ENCODE assay signal across 1 cellular context in the genomic region with DNA sequence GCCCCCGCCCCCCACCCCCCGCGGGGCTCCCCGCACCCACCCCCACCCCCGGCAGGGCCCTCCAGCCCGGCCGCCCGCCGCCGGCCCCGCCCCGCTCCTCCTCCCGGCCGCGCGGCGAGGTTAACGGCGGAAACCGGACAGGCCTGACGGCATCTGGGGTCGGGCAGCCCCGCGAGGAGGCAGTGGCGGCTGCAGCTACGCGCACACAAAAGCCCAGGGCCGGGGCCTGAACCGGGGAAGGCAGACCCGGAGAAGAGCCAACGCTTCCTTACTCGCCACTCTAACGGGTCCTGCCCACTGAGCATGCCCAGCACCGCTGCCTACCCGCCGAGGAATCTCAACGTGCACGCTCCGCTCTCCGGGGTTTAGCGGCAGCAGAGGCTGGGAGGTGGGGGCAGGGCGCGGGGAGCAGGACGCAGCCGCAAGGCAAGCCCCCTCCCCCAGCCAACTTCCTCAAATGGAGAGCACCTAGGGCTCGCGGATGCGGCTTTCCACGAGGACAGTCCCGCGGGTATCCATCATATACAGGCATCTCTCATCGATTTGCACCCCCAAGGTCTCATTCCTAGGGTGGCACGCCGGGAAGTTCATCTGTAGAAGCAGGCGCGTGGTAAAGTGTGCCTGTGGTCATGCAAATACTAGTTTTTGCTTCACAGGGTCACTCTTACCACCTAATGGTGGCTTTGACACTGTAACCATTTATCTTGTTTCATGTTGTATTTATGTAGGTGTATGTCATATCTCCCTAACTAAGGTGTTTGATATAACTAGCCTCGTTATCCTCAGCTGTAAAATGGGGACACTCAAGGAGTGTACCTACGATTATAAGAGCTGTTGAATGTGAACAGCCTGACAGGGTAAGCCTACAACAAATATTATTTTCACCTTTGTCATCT.
TF ChIP-seq lines count a peak whose summit lies in the region.

A gene (minus strand): TSS at position 339 of the 896 bp plus-strand sequence. CDS start 761 bp downstream, outside the sequence.

TF ChIP-seq in H1, 55 proteins besides CTCF, POLR2A, EP300 and RAD21:
- TF ChIP-seq JUND (IDR thresholded peaks at IDR 0.05; ENCODE audit: low read length) (0 out of 2 replicates have a peak, but pooled peaks have one; percentile 17), SP1 (IDR thresholded peaks at IDR 0.05; ENCODE audit: low read depth, low read length) (peak; percentile 94), CEBPB (IDR thresholded peaks at IDR 0.05; ENCODE audit: low read depth, low read length) (no peak), EGR1 (IDR thresholded peaks at IDR 0.05; ENCODE audit: borderline replicate concordance, low read depth, low read length) (peak; percentile 69; the same call in 1 of the 2 replicates), CHD2 (IDR thresholded peaks at IDR 0.05; ENCODE audit: low read length) (peak; percentile 78; the same call in 1 of the 2 replicates), BACH1 (IDR thresholded peaks at IDR 0.05; ENCODE audit: low read length) (0 out of 2 replicates have a peak, but pooled peaks have one; percentile 45), KDM1A (IDR thresholded peaks at IDR 0.05; ENCODE audit: borderline replicate concordance, low read length) (no peak), RBBP5 (IDR thresholded peaks at IDR 0.05; ENCODE audit: borderline replicate concordance, low read depth, low read length) (peak; percentile 89), BCL11A (IDR thresholded peaks at IDR 0.05; ENCODE audit: low read depth in 2 of 2, low read length in 2 of 2) (no peak), TAF7 (optimal IDR thresholded peaks at IDR 0.05; ENCODE audit: borderline replicate concordance, low read depth, low read length) (peak; percentile 49), EZH2 (IDR thresholded peaks at IDR 0.05; ENCODE audit: low read depth, low read length, severe bottlenecking) (no peak), SP4 (IDR thresholded peaks at IDR 0.05; ENCODE audit: low read length) (peak; percentile 89; the same call in 1 of the 2 replicates), SIN3A (conservative IDR thresholded peaks at IDR 0.05 in 1 of 2, IDR thresholded peaks at IDR 0.05 in 1 of 2; ENCODE audit: low read depth in 1 of 2, low read length in 2 of 2) (peak; percentile 51 to 83; a peak in 1 of 4 replicates), SIRT6 (IDR thresholded peaks at IDR 0.05; ENCODE audit: low read length) (no peak), SP2 (IDR thresholded peaks at IDR 0.05; ENCODE audit: low read length) (no peak), CTBP2 (IDR thresholded peaks at IDR 0.05; ENCODE audit: borderline replicate concordance, insufficient read depth, insufficient read length, low read length) (peak; percentile 52), KDM4A (IDR thresholded peaks at IDR 0.05; ENCODE audit: low read depth, low read length, severe bottlenecking) (peak; percentile 86), NRF1 (IDR thresholded peaks at IDR 0.05; ENCODE audit: low read depth, low read length) (peak; percentile 61), YY1 (IDR thresholded peaks at IDR 0.05; ENCODE audit: low read depth, low read length) (0 out of 2 replicates have a peak, but pooled peaks have one; percentile 56), SUZ12 (IDR thresholded peaks at IDR 0.05; ENCODE audit: low read length) (no peak), SAP30 (IDR thresholded peaks at IDR 0.05; ENCODE audit: insufficient read depth, insufficient replicate concordance, low read length) (no peak), TAF1 (IDR thresholded peaks at IDR 0.05; ENCODE audit: low read depth, low read length) (peak; percentile 77), TBP (IDR thresholded peaks at IDR 0.05; ENCODE audit: low read depth, low read length) (peak; percentile 73), ASH2L (IDR thresholded peaks at IDR 0.05; ENCODE audit: low read length) (peak; percentile 98), ZNF274 (IDR thresholded peaks at IDR 0.05; ENCODE audit: borderline replicate concordance, extremely low read depth, low read length) (no peak), TEAD4 (IDR thresholded peaks at IDR 0.05; ENCODE audit: low read depth, low read length) (peak; percentile 87), POLR2AphosphoS5 (IDR thresholded peaks at IDR 0.05; ENCODE audit: low read depth, low read length) (peak; percentile 79), RFX5 (IDR thresholded peaks at IDR 0.05; ENCODE audit: borderline replicate concordance, low read depth, low read length) (peak; percentile 56; the same call in 1 of the 2 replicates), PHF8 (conservative IDR thresholded peaks at IDR 0.05; ENCODE audit: low read depth, low read length) (peak; percentile 79), CREB1 (IDR thresholded peaks at IDR 0.05) (peak; percentile 61)
- TF ChIP-seq, protein P1, sequence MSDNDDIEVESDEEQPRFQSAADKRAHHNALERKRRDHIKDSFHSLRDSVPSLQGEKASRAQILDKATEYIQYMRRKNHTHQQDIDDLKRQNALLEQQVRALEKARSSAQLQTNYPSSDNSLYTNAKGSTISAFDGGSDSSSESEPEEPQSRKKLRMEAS (IDR thresholded peaks at IDR 0.05), result peak; percentile 88
